ENCODE assay signal across 8 cellular contexts in the genomic region with DNA sequence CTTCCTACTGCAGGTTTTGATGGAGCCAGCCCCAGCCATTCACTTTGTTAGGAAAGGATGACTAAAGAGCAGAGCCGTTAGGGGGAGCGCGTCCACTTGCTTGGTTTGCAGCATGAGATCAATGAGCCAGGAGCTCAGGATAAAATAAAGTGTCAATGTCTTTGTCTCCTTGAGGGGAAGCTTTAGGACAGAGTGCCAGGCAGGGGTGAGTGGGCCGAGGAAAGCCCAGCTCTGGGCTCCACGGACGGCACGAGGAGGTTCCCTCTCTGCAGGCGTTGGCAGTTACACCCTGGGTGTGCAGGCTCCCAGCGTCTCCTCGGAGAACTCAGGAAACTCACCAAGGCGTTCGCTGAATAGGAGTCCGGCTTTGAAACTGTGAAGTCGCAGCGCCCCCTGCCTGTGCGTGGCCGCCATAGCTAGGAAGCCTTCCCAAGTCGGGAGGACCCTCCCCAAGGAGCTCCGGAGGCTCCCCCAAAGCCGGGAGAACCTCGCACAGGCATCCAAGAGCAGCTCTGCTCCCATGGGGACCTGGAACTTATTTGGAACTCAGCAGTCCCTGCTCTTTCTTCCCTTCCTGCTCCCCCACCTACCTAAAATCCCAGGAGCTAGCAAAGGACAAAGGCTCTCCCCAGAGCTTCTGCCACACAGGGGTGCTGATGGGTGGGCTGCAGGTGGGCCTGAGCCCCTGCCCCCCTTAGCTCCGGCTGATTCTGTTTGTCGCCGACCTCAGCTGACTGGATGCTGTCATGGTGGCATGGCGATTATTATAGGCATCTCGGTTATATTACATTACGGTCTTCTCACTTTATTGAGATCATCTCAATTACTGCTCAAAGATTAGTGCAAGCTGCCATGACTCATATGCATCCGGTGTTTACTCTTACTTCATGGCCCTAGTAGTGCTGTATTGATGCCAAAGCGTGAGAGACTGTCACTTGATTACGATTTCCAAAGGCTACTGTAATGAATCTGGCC. TPM values are rescaled to one million over a fixed set of nuclear protein-coding genes. Genes with fewer than 3 reads are reported as not detected.
DNase-seq lines count a peak whose midpoint lies in the region; ATAC-seq and TF ChIP-seq lines count a peak whose summit lies in the region.

No MANE protein-coding gene starts in this region.

- no peaks in the 10 kb centered on the region for H3K9me2 ChIP-seq in DOHH2 (replicated peaks; ENCODE audit: control insufficient read depth, low read length)
- H3K9me2 ChIP-seq in PC-3 (replicated peaks; ENCODE audit: low read length), result no peaks in the 10 kb centered on the region

- no peak overlapping the region for H3K27ac ChIP-seq in DOHH2 (ENCODE audit: low read depth, low read length)
- no peak overlapping the region for H3K27ac ChIP-seq in PC-3 (ENCODE audit: low read length)

- peak overlapping the region; percentile 61 for H3K4me3 ChIP-seq in DOHH2 (ENCODE audit: low read length)
- peak overlapping the region; percentile 67 for H3K4me3 ChIP-seq in PC-3 (ENCODE audit: low read length)
- no peak overlapping the region for H3K4me3 ChIP-seq in fibroblast of mammary gland (ENCODE audit: control insufficient read depth, low read depth, low read length)

- peak; percentile 90 for TF ChIP-seq RAD21 in Ishikawa (IDR thresholded peaks at IDR 0.05; ENCODE audit: low read depth)

- no peaks in the 10 kb centered on the region for H3K36me3 ChIP-seq in DOHH2 (ENCODE audit: control insufficient read depth, low read length)
- H3K36me3 ChIP-seq in PC-3 (ENCODE audit: low read depth, low read length), result no peaks in the 10 kb centered on the region

- H3F3A ChIP-seq in DOHH2 (ENCODE audit: control insufficient read depth, insufficient read depth) (no peaks in the 10 kb centered on the region), PC-3 (ENCODE audit: low read length, unreplicated experiment) (no peaks in the 10 kb centered on the region)

- peak overlapping the region; percentile 36 to 40 for H3K4me3 Mint-ChIP-seq in activated T-cell treated with anti-CD3 and anti-CD28 coated beads, Interleukin-2, amount 50 U/mL, for 72 hours
- H3K4me3 Mint-ChIP-seq in natural killer cell treated with Interleukin-12 subunit alpha and Interleukin-12 subunit beta and Interleukin-15 and Interleukin-18, amount 100 ng/mL, for 72 hours, result no peak overlapping the region
- no peak overlapping the region for H3K4me3 Mint-ChIP-seq in stimulated activated effector memory CD8-positive, alpha-beta T cell treated with anti-CD3 and anti-CD28 coated beads, Interleukin-12 subunit alpha, Interleukin-12 subunit beta, amount 100 ng/mL, for 72 hours

- ATAC-seq in PC-3, result peak; percentile 86
- ATAC-seq in activated T-cell treated with anti-CD3 and anti-CD28 coated beads, Interleukin-2, amount 50 U/mL, for 72 hours (replicated peaks in 1 of 2), result peak; percentile 66 to 73
- ATAC-seq in natural killer cell treated with Interleukin-12 subunit alpha and Interleukin-12 subunit beta and Interleukin-15 and Interleukin-18, amount 100 ng/mL, for 72 hours, result peak; percentile 64 to 73
- ATAC-seq in stimulated activated effector memory CD8-positive, alpha-beta T cell treated with anti-CD3 and anti-CD28 coated beads, Interleukin-12 subunit alpha, Interleukin-12 subunit beta, amount 100 ng/mL, for 72 hours, result peak; percentile 64
- ATAC-seq in GM19452 (IDR thresholded peaks at IDR 0.05; ENCODE audit: unreplicated experiment), result no peak

- no peaks in the 10 kb centered on the region for H3K36me3 Mint-ChIP-seq in activated T-cell treated with anti-CD3 and anti-CD28 coated beads, Interleukin-2, amount 50 U/mL, for 72 hours (ENCODE audit: insufficient read depth in 2 of 2)
- H3K36me3 Mint-ChIP-seq in natural killer cell treated with Interleukin-12 subunit alpha and Interleukin-12 subunit beta and Interleukin-15 and Interleukin-18, amount 100 ng/mL, for 72 hours, result no peaks in the 10 kb centered on the region
- H3K36me3 Mint-ChIP-seq in stimulated activated effector memory CD8-positive, alpha-beta T cell treated with anti-CD3 and anti-CD28 coated beads, Interleukin-12 subunit alpha, Interleukin-12 subunit beta, amount 100 ng/mL, for 72 hours, result no peaks in the 10 kb centered on the region

- H3K4me1 Mint-ChIP-seq in activated T-cell treated with anti-CD3 and anti-CD28 coated beads, Interleukin-2, amount 50 U/mL, for 72 hours (ENCODE audit: low read depth), result peaks cover 11% of the 10 kb centered on the region
- peaks cover 0 to 4% of the 10 kb centered on the region in 2 donors for H3K4me1 Mint-ChIP-seq in natural killer cell treated with Interleukin-12 subunit alpha and Interleukin-12 subunit beta and Interleukin-15 and Interleukin-18, amount 100 ng/mL, for 72 hours (ENCODE audit: low read depth in 2 of 2)
- H3K4me1 Mint-ChIP-seq in stimulated activated effector memory CD8-positive, alpha-beta T cell treated with anti-CD3 and anti-CD28 coated beads, Interleukin-12 subunit alpha, Interleukin-12 subunit beta, amount 100 ng/mL, for 72 hours, result no peaks in the 10 kb centered on the region

- BruUV-seq in PC-3 (replicated peaks; lab: Mats Ljungman, UMichigan), result no TSS peak

- H3K9ac ChIP-seq in PC-3 (ENCODE audit: low read length), result no peak overlapping the region

- intact Hi-C loops in PC-3 (cut with micrococcal nuclease), result loop anchor here (1.0 to 10.0 kb wide), 8 partner anchors 55 to 882 kb away; no protein-coding TSS in a partner anchor

- H2AFZ ChIP-seq in PC-3 (ENCODE audit: low read length), result peak overlapping the region; percentile 82

- DNase-seq in PC-3 (peak; percentile 85), fibroblast of mammary gland (ENCODE audit: low read depth) (peak; percentile 83)
- DNase-seq in activated T-cell treated with anti-CD3 and anti-CD28 coated beads, Interleukin-2, amount 50 U/mL, for 72 hours, result peak; percentile 66 to 74
- DNase-seq in natural killer cell treated with Interleukin-12 subunit alpha and Interleukin-12 subunit beta and Interleukin-15 and Interleukin-18, amount 100 ng/mL, for 72 hours (ENCODE audit: low spot score), result peak; percentile 73
- peak; percentile 49 to 79 for DNase-seq in stimulated activated effector memory CD8-positive, alpha-beta T cell treated with anti-CD3 and anti-CD28 coated beads, Interleukin-12 subunit alpha, Interleukin-12 subunit beta, amount 100 ng/mL, for 72 hours (ENCODE audit: low spot score in 2 of 2)

- H3K27me3 ChIP-seq in DOHH2 (ENCODE audit: control insufficient read depth, low read length), result peaks cover 47% of the 10 kb centered on the region
- peaks cover 37% of the 10 kb centered on the region for H3K27me3 ChIP-seq in PC-3 (ENCODE audit: low read length)

- peaks cover 91% of the 10 kb centered on the region for H3K27me3 Mint-ChIP-seq in activated T-cell treated with anti-CD3 and anti-CD28 coated beads, Interleukin-2, amount 50 U/mL, for 72 hours (ENCODE audit: low read depth)
- H3K27me3 Mint-ChIP-seq in natural killer cell treated with Interleukin-12 subunit alpha and Interleukin-12 subunit beta and Interleukin-15 and Interleukin-18, amount 100 ng/mL, for 72 hours, result peaks cover 39 to 43% of the 10 kb centered on the region in 2 donors

- H3K4me2 ChIP-seq in DOHH2 (ENCODE audit: low read length) (peak overlapping the region; percentile 77), PC-3 (ENCODE audit: low read length) (peak overlapping the region; percentile 96)

- peaks cover 13% of the 10 kb centered on the region for H3K4me1 ChIP-seq in DOHH2 (ENCODE audit: control insufficient read depth, low read length)
- H3K4me1 ChIP-seq in PC-3 (ENCODE audit: insufficient read depth, low read length), result peaks cover 8% of the 10 kb centered on the region

- no peak overlapping the region for H3K27ac Mint-ChIP-seq in activated T-cell treated with anti-CD3 and anti-CD28 coated beads, Interleukin-2, amount 50 U/mL, for 72 hours
- no peak overlapping the region for H3K27ac Mint-ChIP-seq in natural killer cell treated with Interleukin-12 subunit alpha and Interleukin-12 subunit beta and Interleukin-15 and Interleukin-18, amount 100 ng/mL, for 72 hours
- no peak overlapping the region for H3K27ac Mint-ChIP-seq in stimulated activated effector memory CD8-positive, alpha-beta T cell treated with anti-CD3 and anti-CD28 coated beads, Interleukin-12 subunit alpha, Interleukin-12 subunit beta, amount 100 ng/mL, for 72 hours

- H3K79me2 ChIP-seq in DOHH2 (ENCODE audit: control insufficient read depth, low read length) (no peaks in the 10 kb centered on the region), PC-3 (ENCODE audit: low read length) (no peaks in the 10 kb centered on the region)

- no peaks in the 10 kb centered on the region for H3K9me3 Mint-ChIP-seq in activated T-cell treated with anti-CD3 and anti-CD28 coated beads, Interleukin-2, amount 50 U/mL, for 72 hours
- H3K9me3 Mint-ChIP-seq in natural killer cell treated with Interleukin-12 subunit alpha and Interleukin-12 subunit beta and Interleukin-15 and Interleukin-18, amount 100 ng/mL, for 72 hours, result no peaks in the 10 kb centered on the region
- H3K9me3 Mint-ChIP-seq in stimulated activated effector memory CD8-positive, alpha-beta T cell treated with anti-CD3 and anti-CD28 coated beads, Interleukin-12 subunit alpha, Interleukin-12 subunit beta, amount 100 ng/mL, for 72 hours, result no peaks in the 10 kb centered on the region

- no peaks in the 10 kb centered on the region for H3K9me3 ChIP-seq in DOHH2 (ENCODE audit: control insufficient read depth, insufficient read depth, low read length)
- H3K9me3 ChIP-seq in PC-3 (ENCODE audit: low read length), result no peaks in the 10 kb centered on the region

- no peaks in the 10 kb centered on the region for H4K20me1 ChIP-seq in DOHH2 (ENCODE audit: control insufficient read depth, insufficient read depth, low read depth, low read length)
- no peaks in the 10 kb centered on the region for H4K20me1 ChIP-seq in PC-3 (ENCODE audit: low read length)

- TF ChIP-seq EP300 in Ishikawa (IDR thresholded peaks at IDR 0.05; ENCODE audit: borderline replicate concordance), result no peak

- TF ChIP-seq CTCF in DOHH2 (IDR thresholded peaks at IDR 0.05; ENCODE audit: low read depth, low read length, poor library complexity, severe bottlenecking) (peak; percentile 95), PC-3 (conservative IDR thresholded peaks at IDR 0.05; ENCODE audit: low read depth, low read length) (peak; percentile 91), fibroblast of mammary gland (conservative IDR thresholded peaks at IDR 0.05; ENCODE audit: control insufficient read depth, insufficient read depth, low read depth, low read length) (peak; percentile 80)

- CTCF ChIA-PET in PC-3 (lab: Charles Lee), result interaction anchor here (0.5 to 1.9 kb wide), 21 partner anchors 16 to 880 kb away, joined by 3 to 15 read pairs (median 4); a partner anchor contains a TSS

- POLR2A ChIA-PET in PC-3 (lab: Charles Lee; ENCODE audit: unreplicated experiment), result no interaction called here

TF ChIP-seq in Ishikawa, 13 proteins besides CTCF, POLR2A, EP300 and RAD21 (continues in another document):
- TF ChIP-seq EGR1 (IDR thresholded peaks at IDR 0.05), result no peak

RNA-seq across cellular contexts. Expression of a gene that starts 34.4 kb away (rescaled TPM):
- not detected in 2 replicates for total RNA-seq in PC-3 (2014; rRNA removed)
- total RNA-seq in activated T-cell treated with anti-CD3 and anti-CD28 coated beads, Interleukin-2, amount 50 U/mL, for 72 hours, result not detected
- total RNA-seq in natural killer cell treated with Interleukin-12 subunit alpha and Interleukin-12 subunit beta and Interleukin-15 and Interleukin-18, amount 100 ng/mL, for 72 hours, result not detected

Comparison
In these comparisons a context has a peak if more than half of its experiments do, and no peak if none do; other contexts are left out.
1. H3K4me3 Mint-ChIP-seq: peak in activated T-cell treated with anti-CD3 and anti-CD28 coated beads, Interleukin-2, amount 50 U/mL, for 72 hours (2 of 2); none in natural killer cell treated with Interleukin-12 subunit alpha and Interleukin-12 subunit beta and Interleukin-15 and Interleukin-18, amount 100 ng/mL, for 72 hours (single experiment) and stimulated activated effector memory CD8-positive, alpha-beta T cell treated with anti-CD3 and anti-CD28 coated beads, Interleukin-12 subunit alpha, Interleukin-12 subunit beta, amount 100 ng/mL, for 72 hours (single experiment).
2. Peak in every context shown above with its lines, with median percentiles within 50 percentile points of each other: CTCF ChIP-seq and DNase-seq.